In the genomic region with DNA sequence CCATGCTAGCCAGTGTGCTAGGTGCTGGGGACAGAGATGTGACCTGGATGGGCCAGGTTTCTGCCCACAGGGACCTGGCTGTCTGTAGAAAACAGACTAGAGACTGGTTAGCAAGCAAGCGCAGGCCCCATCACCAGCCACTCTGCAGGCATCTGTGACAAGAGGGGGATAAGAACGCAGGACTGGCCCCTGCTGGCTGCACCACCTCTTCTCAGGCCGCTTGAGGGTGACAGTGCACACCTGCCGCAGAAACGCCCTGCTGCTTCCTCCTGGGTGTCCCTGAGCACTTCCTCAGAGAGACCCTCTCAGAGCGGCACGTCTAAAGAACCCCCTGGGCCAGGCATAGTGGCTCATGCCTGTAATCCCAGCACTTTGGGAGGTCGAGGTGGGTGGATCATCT, we compare ENCODE assay signal across 23 cellular contexts. TPM values are rescaled to one million over a fixed set of nuclear protein-coding genes. Genes with fewer than 3 reads are reported as not detected.
DNase-seq lines count a peak whose midpoint lies in the region; ATAC-seq and TF ChIP-seq lines count a peak whose summit lies in the region.
"Had no signal": no experiment of that assay in that cellular context is flagged by ENCODE, and none has a peak within 500 bp of the region (broad histone marks: within the 10 kb centered on the region; RNA-seq: fewer than 3 reads in every experiment).

No MANE protein-coding gene starts in this region.

- no peak overlapping the region for H3K56ac ChIP-seq in H9 (ENCODE audit: insufficient read length, low read depth, low read length)

- H3K4me1 ChIP-seq in H9 (ENCODE audit: insufficient read depth, low read length) (no peaks in the 10 kb centered on the region), endodermal cell (ENCODE audit: control insufficient read depth, insufficient read depth, low read length) (peaks cover 6% of the 10 kb centered on the region)
- H3K4me1 ChIP-seq: A549, SJSA1 had no signal

- no peak overlapping the region for H4K8ac ChIP-seq in H9 (replicated peaks; ENCODE audit: insufficient read length, low read depth, low read length)

- no peaks in the 10 kb centered on the region for H3K79me2 ChIP-seq in H9 (ENCODE audit: insufficient read depth, low read length)

- no peak overlapping the region; a peak in 1 of 7 replicates for H3K27ac Mint-ChIP-seq in H9
- H3K27ac Mint-ChIP-seq in endodermal cell = no peak overlapping the region
- H3K27ac Mint-ChIP-seq in activated naive CD8-positive, alpha-beta T cell treated with anti-CD3 and anti-CD28 coated beads, Interleukin-2, amount 50 U/mL, for 24 hours = no peak overlapping the region

- no peak overlapping the region for H4K91ac ChIP-seq in H9 (ENCODE audit: insufficient read length, low read depth, low read length)

- no peak overlapping the region for H3T11ph ChIP-seq in H9 (ENCODE audit: low read length)

- ATAC-seq in activated naive CD8-positive, alpha-beta T cell treated with anti-CD3 and anti-CD28 coated beads, Interleukin-2, amount 50 U/mL, for 24 hours = no peak
- ATAC-seq in GM19463 (IDR thresholded peaks at IDR 0.05; ENCODE audit: unreplicated experiment) = no peak

- H2BK20ac ChIP-seq in H9 (ENCODE audit: low read depth, low read length, poor library complexity, severe bottlenecking) = no peak overlapping the region

- H3K36me3 Mint-ChIP-seq in H9 (ENCODE audit: insufficient read depth in 1 of 3, low read depth in 3 of 3) (no peaks in the 10 kb centered on the region), endodermal cell (ENCODE audit: low read depth) (no peaks in the 10 kb centered on the region)
- no peaks in the 10 kb centered on the region for H3K36me3 Mint-ChIP-seq in activated naive CD8-positive, alpha-beta T cell treated with anti-CD3 and anti-CD28 coated beads, Interleukin-2, amount 50 U/mL, for 24 hours (ENCODE audit: low read depth)
- H3K36me3 Mint-ChIP-seq: CD8-positive, alpha-beta memory T cell had no signal

- no peaks in the 10 kb centered on the region for H3K9me3 Mint-ChIP-seq in H9
- H3K9me3 Mint-ChIP-seq in endodermal cell = no peaks in the 10 kb centered on the region
- H3K9me3 Mint-ChIP-seq in activated naive CD8-positive, alpha-beta T cell treated with anti-CD3 and anti-CD28 coated beads, Interleukin-2, amount 50 U/mL, for 24 hours = no peaks in the 10 kb centered on the region
- H3K9me3 Mint-ChIP-seq: CD8-positive, alpha-beta memory T cell had no signal

- H3K9ac ChIP-seq in H9 (ENCODE audit: extremely low read depth, insufficient read length, low read length) (no peak overlapping the region), endodermal cell (ENCODE audit: extremely low read depth, low read length, poor library complexity, severe bottlenecking) (no peak overlapping the region)
- H3K9ac ChIP-seq: BLaER1 treated with 17β-estradiol and CSF1 and Interleukin-3, amounts not matched to agents 10 nM and 100 nM; KMS-11 had no signal

- H3K9me3 ChIP-seq in H9 (ENCODE audit: control insufficient read depth, low read depth, low read length) (no peaks in the 10 kb centered on the region), endodermal cell (ENCODE audit: control insufficient read depth, low read length) (no peaks in the 10 kb centered on the region)
- H3K9me3 ChIP-seq: A549; BLaER1 treated with 17β-estradiol and CSF1 and Interleukin-3, amounts not matched to agents 10 nM and 100 nM; SJSA1 had no signal

- H3K4me3 ChIP-seq in endodermal cell (ENCODE audit: low read length) = no peak overlapping the region
- H3K4me3 ChIP-seq: A549; BLaER1 treated with 17β-estradiol and CSF1 and Interleukin-3, amounts not matched to agents 10 nM and 100 nM; SJSA1 had no signal

- H3K4me3 Mint-ChIP-seq in H9 = no peak overlapping the region
- no peak overlapping the region for H3K4me3 Mint-ChIP-seq in endodermal cell
- no peak overlapping the region for H3K4me3 Mint-ChIP-seq in activated naive CD8-positive, alpha-beta T cell treated with anti-CD3 and anti-CD28 coated beads, Interleukin-2, amount 50 U/mL, for 24 hours

- H3K23me2 ChIP-seq in H9 (ENCODE audit: insufficient read length, low read depth, low read length, poor library complexity, severe bottlenecking) = no peaks in the 10 kb centered on the region

- no peak overlapping the region for H3K23ac ChIP-seq in H9 (ENCODE audit: insufficient read length, low read depth, low read length)

- H4K5ac ChIP-seq in H9 (ENCODE audit: insufficient read length, low read depth, low read length) = no peak overlapping the region

- no peaks in the 10 kb centered on the region for H4K20me1 ChIP-seq in H9 (ENCODE audit: control insufficient read depth, insufficient read depth, insufficient read length)
- H4K20me1 ChIP-seq: BLaER1 treated with 17β-estradiol and CSF1 and Interleukin-3, amounts not matched to agents 10 nM and 100 nM had no signal

- no peaks in the 10 kb centered on the region for H3K79me1 ChIP-seq in H9 (ENCODE audit: insufficient read depth, low read depth, low read length, poor library complexity, severe bottlenecking)

- H2BK120ac ChIP-seq in H9 (ENCODE audit: low read depth, low read length, poor library complexity, severe bottlenecking) = no peak overlapping the region

- TF ChIP-seq CTCF in H9 (conservative IDR thresholded peaks at IDR 0.05) = 0 out of 3 replicates have a peak, but pooled peaks have one; percentile 12
- peak; percentile 30 for TF ChIP-seq CTCF in endodermal cell (conservative IDR thresholded peaks at IDR 0.05)

- H2AFZ ChIP-seq in H9 (ENCODE audit: low read length) = no peak overlapping the region

- no peak overlapping the region for H2BK5ac ChIP-seq in H9 (ENCODE audit: insufficient read length, low read length)

- DNase-seq in COLO668 (lab: John Stamatoyannopoulos, UW; ENCODE audit: unreplicated experiment) (peak; percentile 36), H9 (no peak), SHP77 treated with DMSO at 0.1 percent for 48 hours (lab: John Stamatoyannopoulos, UW) (peak; percentile 38), endodermal cell (no peak), NCI-H2196 (lab: John Stamatoyannopoulos, UW; ENCODE audit: unreplicated experiment) (no peak), OCI-M2 (lab: John Stamatoyannopoulos, UW; ENCODE audit: unreplicated experiment) (no peak)
- no peak for DNase-seq in activated naive CD8-positive, alpha-beta T cell treated with anti-CD3 and anti-CD28 coated beads, Interleukin-2, amount 50 U/mL, for 24 hours
- DNase-seq: CD8-positive, alpha-beta memory T cell; GF-D8; NCI-H1092; NCI-H146; NCI-H2081 treated with DMSO at 0.1 percent for 48 hours; NCI-H226; NK-92 treated with Interleukin-12 subunit alpha and Interleukin-12 subunit beta, amount 100 ng/mL, for 24 hours; PC-3 had no signal

- H3K4ac ChIP-seq in H9 (ENCODE audit: low read depth, low read length) = no peak overlapping the region

- H3K27me3 ChIP-seq in H9 (ENCODE audit: insufficient read depth, low read length) = no peaks in the 10 kb centered on the region
- no peaks in the 10 kb centered on the region for H3K27me3 ChIP-seq in endodermal cell (ENCODE audit: control insufficient read depth, insufficient read depth, low read length, poor library complexity, severe bottlenecking)
- H3K27me3 ChIP-seq: BLaER1 treated with 17β-estradiol and CSF1 and Interleukin-3, amounts not matched to agents 10 nM and 100 nM; SJSA1 had no signal

- no peak overlapping the region for H2BK12ac ChIP-seq in H9 (ENCODE audit: insufficient read length, low read depth, low read length)

- no peak overlapping the region for H2BK15ac ChIP-seq in H9 (ENCODE audit: low read depth, low read length)

- no peaks in the 10 kb centered on the region for H3K36me3 ChIP-seq in endodermal cell (ENCODE audit: control insufficient read depth, insufficient read depth, low read length)
- H3K36me3 ChIP-seq: BLaER1 treated with 17β-estradiol and CSF1 and Interleukin-3, amounts not matched to agents 10 nM and 100 nM; SJSA1 had no signal

- H3K27me3 Mint-ChIP-seq in H9 (ENCODE audit: low read depth) = peaks cover 32% of the 10 kb centered on the region
- H3K27me3 Mint-ChIP-seq in endodermal cell (ENCODE audit: insufficient read depth) = peaks cover 11% of the 10 kb centered on the region
- H3K27me3 Mint-ChIP-seq in activated naive CD8-positive, alpha-beta T cell treated with anti-CD3 and anti-CD28 coated beads, Interleukin-2, amount 50 U/mL, for 24 hours = no peaks in the 10 kb centered on the region

- H3K14ac ChIP-seq in H9 (ENCODE audit: insufficient read depth, low read length) = no peak overlapping the region

- H3K4me1 Mint-ChIP-seq in H9 = peaks cover 5 to 6% of the 10 kb centered on the region in 2 experiments; a peak in 3 of 4 replicates
- H3K4me1 Mint-ChIP-seq in endodermal cell = no peaks in the 10 kb centered on the region
- no peaks in the 10 kb centered on the region for H3K4me1 Mint-ChIP-seq in activated naive CD8-positive, alpha-beta T cell treated with anti-CD3 and anti-CD28 coated beads, Interleukin-2, amount 50 U/mL, for 24 hours

- H2AK5ac ChIP-seq in H9 (ENCODE audit: insufficient read length, low read length) = no peak overlapping the region

- WGBS in H9 (ENCODE audit: extremely low coverage, insufficient read length, low lambda C conversion rate) = no CpG with 5 or more reads among the region's 8 CpGs
- WGBS in endodermal cell (ENCODE audit: insufficient coverage in 1 of 2, insufficient read length in 1 of 2), 2 experiments = 81 to 93% methylated on average over 5 to 8 of the region's 8 CpGs

- H3K27ac ChIP-seq in H9 (ENCODE audit: insufficient read length, low read depth, low read length) (no peak overlapping the region), endodermal cell (ENCODE audit: low read depth, low read length) (no peak overlapping the region)
- H3K27ac ChIP-seq: A549; BLaER1 treated with 17β-estradiol and CSF1 and Interleukin-3, amounts not matched to agents 10 nM and 100 nM; KMS-11; RWPE1; SJSA1 had no signal

- no peak overlapping the region for H3K18ac ChIP-seq in H9 (ENCODE audit: insufficient read length, low read depth, low read length)

- no peak overlapping the region for H3K4me2 ChIP-seq in H9 (ENCODE audit: insufficient read depth, insufficient read length, low read length)

RNA-seq across cellular contexts. Expression of gene PICK1, which starts 5.9 kb away (rescaled TPM):
- 34.9 and 35.7 TPM in 2 replicates for total RNA-seq in H9 (2021)
- 10 to 100 TPM; 42.7 to 54.1 TPM for total RNA-seq in endodermal cell
- polyA plus RNA-seq in endodermal cell (2013, experiment 1 of 2) = 22.8 TPM
- 20.1 TPM for polyA plus RNA-seq in endodermal cell (2013, experiment 2 of 2)

RNA-seq across cellular contexts. Expression of gene SLC16A8, which starts 32.7 kb away (rescaled TPM):
- total RNA-seq in H9 (2021) (0.75 and 1.1 TPM in 2 replicates), endodermal cell (1 to 10 TPM in 1 of 2 donors, under 1 TPM in 1; 0.57 to 1.1 TPM)
- 0.61 TPM for polyA plus RNA-seq in endodermal cell (2013, experiment 1 of 2)
- polyA plus RNA-seq in endodermal cell (2013, experiment 2 of 2) = 0.17 TPM
- total RNA-seq: Daoy, MCF 10A, PC-3, SJSA1 had no signal
- polyA plus RNA-seq: A549; CD8-positive, alpha-beta memory T cell had no signal

RNA-seq across cellular contexts. Expression of gene BAIAP2L2, which starts 59.2 kb away (rescaled TPM):
- 2.0 and 2.3 TPM in 2 replicates for total RNA-seq in H9 (2021)
- 1 to 10 TPM; 1.4 to 3.7 TPM for total RNA-seq in endodermal cell
- 2.7 TPM for polyA plus RNA-seq in endodermal cell (2013, experiment 1 of 2)
- polyA plus RNA-seq in endodermal cell (2013, experiment 2 of 2) = 1.9 TPM
- total RNA-seq: SJSA1 had no signal
- polyA plus RNA-seq: CD8-positive, alpha-beta memory T cell had no signal

Comparison
In these comparisons a context has a peak if more than half of its experiments do, and no peak if none do; other contexts are left out.
1. DNase-seq: peak in COLO668 (single experiment) and SHP77 treated with DMSO at 0.1 percent for 48 hours (single experiment); none in H9 (single experiment), endodermal cell (single experiment), activated naive CD8-positive, alpha-beta T cell treated with anti-CD3 and anti-CD28 coated beads, Interleukin-2, amount 50 U/mL, for 24 hours (single experiment), NCI-H2196 (single experiment) and OCI-M2 (single experiment).